8 cellular contexts compared by ENCODE assay signal in the genomic region with DNA sequence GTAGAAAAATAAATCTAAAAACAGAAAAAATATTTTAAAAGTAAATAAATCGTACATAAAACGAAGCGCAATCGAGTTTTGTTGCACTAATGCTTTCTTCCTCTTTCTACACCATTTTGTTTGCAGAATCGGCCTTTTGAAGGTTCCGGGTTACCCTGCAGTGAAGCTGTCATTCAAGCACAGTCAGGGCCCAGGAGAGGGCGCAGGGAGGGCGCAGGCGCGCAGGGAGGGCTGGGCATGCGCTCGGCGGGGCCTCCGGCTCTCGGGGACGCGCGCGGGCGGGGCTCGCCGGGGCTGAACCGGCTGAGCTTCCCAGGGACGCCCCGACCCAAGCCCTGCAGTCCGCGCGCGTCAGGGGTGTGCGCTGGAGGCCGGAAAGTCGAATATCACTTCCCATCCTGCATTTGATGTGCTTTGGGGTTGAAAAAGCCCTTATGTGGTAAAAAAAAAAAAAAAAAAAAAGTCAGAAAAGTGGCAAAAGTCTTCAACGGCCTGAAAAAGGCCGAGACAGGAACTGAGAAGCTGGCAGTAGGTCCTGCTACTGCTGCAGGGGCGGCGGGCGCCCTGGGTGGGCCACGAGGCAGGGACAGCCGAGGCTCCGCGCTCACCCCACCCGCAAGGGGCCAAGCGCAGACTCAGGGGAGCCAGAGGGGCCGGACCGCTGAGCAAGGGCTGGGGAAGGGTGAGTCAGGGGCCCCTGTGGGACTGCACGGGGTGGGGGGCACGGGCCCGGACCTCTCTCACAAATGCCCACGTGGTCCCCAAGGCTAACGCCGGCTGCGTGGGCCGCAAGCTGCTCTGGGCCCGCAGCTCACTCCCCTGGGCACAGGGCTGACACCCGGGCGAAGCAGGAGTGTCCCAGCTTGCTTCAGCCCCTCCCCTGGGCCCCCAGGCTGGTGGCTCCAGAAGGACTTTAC.
DNase-seq lines count a peak whose midpoint lies in the region; ATAC-seq and TF ChIP-seq lines count a peak whose summit lies in the region.

No MANE protein-coding gene starts in this region.

- TF ChIP-seq CTCF in 22Rv1 (IDR thresholded peaks at IDR 0.05): peak; percentile 47

- ATAC-seq in GM18861 (IDR thresholded peaks at IDR 0.05; ENCODE audit: unreplicated experiment) (peak; percentile 99), HG03066 (IDR thresholded peaks at IDR 0.05; ENCODE audit: low read depth, unreplicated experiment) (peak; percentile 98)

- peak; percentile 65 for DNase-seq in NCI-H510A treated with DMSO at 0.1 percent for 48 hours (lab: John Stamatoyannopoulos, UW)
- DNase-seq in activated CD4-positive, alpha-beta T cell treated with anti-CD3 and anti-CD28 coated beads, Interleukin-2, amount 50 U/mL, for 1 hour: peak; percentile 84
- DNase-seq in cortex of kidney (lab: John Stamatoyannopoulos, UW): peak; percentile 37
- DNase-seq in left kidney (ENCODE audit: low read depth, low spot score): peak; percentile 97
- DNase-seq in stimulated activated CD4-positive, alpha-beta T cell treated with anti-CD3 and anti-CD28 coated beads, Interleukin-1b, Interleukin-23, amount 100 ng/mL, for 4 hours (ENCODE audit: low read depth in 2 of 2): peak; percentile 72 to 87

- no peak overlapping the region for H3K27ac ChIP-seq in 22Rv1

Comparison
In these comparisons a context has a peak if more than half of its experiments do, and no peak if none do; other contexts are left out.
1. DNase-seq: peak in every context shown above with its lines; median percentile 97 in left kidney; 84 in activated CD4-positive, alpha-beta T cell treated with anti-CD3 and anti-CD28 coated beads, Interleukin-2, amount 50 U/mL, for 1 hour; 80 in stimulated activated CD4-positive, alpha-beta T cell treated with anti-CD3 and anti-CD28 coated beads, Interleukin-1b, Interleukin-23, amount 100 ng/mL, for 4 hours; 65 in NCI-H510A treated with DMSO at 0.1 percent for 48 hours; 37 in cortex of kidney.